Comparison of ENCODE assay signal across 16 cellular contexts in genomic region chr6:9405369-9405768, GRCh38.
DNase-seq lines count a peak whose midpoint lies in the region; ATAC-seq and TF ChIP-seq lines count a peak whose summit lies in the region.
"Had no signal": no experiment of that assay in that cellular context is flagged by ENCODE, and none has a peak within 500 bp of the region (broad histone marks: within the 10 kb centered on the region; RNA-seq: fewer than 3 reads in every experiment).

No MANE protein-coding gene starts in this region.

- TF ChIP-seq CTCF in smooth muscle cell (IDR thresholded peaks at IDR 0.05; ENCODE audit: borderline replicate concordance, insufficient read depth, poor library complexity, severe bottlenecking), result no peak

- no peak overlapping the region for H3K27ac Mint-ChIP-seq in natural killer cell treated with Interleukin-12 subunit alpha and Interleukin-12 subunit beta and Interleukin-15 and Interleukin-18, amount 100 ng/mL, for 72 hours
- H3K27ac Mint-ChIP-seq: stimulated activated naive CD8-positive, alpha-beta T cell treated with anti-CD3 and anti-CD28 coated beads, Interleukin-15, amount 100 ng/mL, for 72 hours had no signal

- no peak overlapping the region for H3K4me3 ChIP-seq in smooth muscle cell
- H3K4me3 ChIP-seq: body of pancreas had no signal

- H3K27ac ChIP-seq in smooth muscle cell (ENCODE audit: low read depth), result no peak overlapping the region
- H3K27ac ChIP-seq: body of pancreas had no signal

- H3K9ac ChIP-seq in smooth muscle cell (ENCODE audit: low read depth), result peak overlapping the region; percentile 68

- H3K36me3 ChIP-seq in smooth muscle cell (ENCODE audit: low read depth), result no peaks in the 10 kb centered on the region
- H3K36me3 ChIP-seq: WERI-Rb-1 had no signal

- 58% methylated on average over 6 of the region's 6 CpGs for WGBS in smooth muscle cell (ENCODE audit: low lambda C conversion rate)

- H3K4me1 ChIP-seq in smooth muscle cell (ENCODE audit: low read depth), result no peaks in the 10 kb centered on the region

- no peak overlapping the region for H3K4me3 Mint-ChIP-seq in natural killer cell treated with Interleukin-12 subunit alpha and Interleukin-12 subunit beta and Interleukin-15 and Interleukin-18, amount 100 ng/mL, for 72 hours
- H3K4me3 Mint-ChIP-seq: stimulated activated naive CD8-positive, alpha-beta T cell treated with anti-CD3 and anti-CD28 coated beads, Interleukin-15, amount 100 ng/mL, for 72 hours had no signal

- H3K27me3 Mint-ChIP-seq in natural killer cell treated with Interleukin-12 subunit alpha and Interleukin-12 subunit beta and Interleukin-15 and Interleukin-18, amount 100 ng/mL, for 72 hours, result no peaks in the 10 kb centered on the region
- H3K27me3 Mint-ChIP-seq: stimulated activated naive CD8-positive, alpha-beta T cell treated with anti-CD3 and anti-CD28 coated beads, Interleukin-15, amount 100 ng/mL, for 72 hours had no signal

- no peak overlapping the region for H3K4me2 ChIP-seq in smooth muscle cell

- H3K36me3 Mint-ChIP-seq in natural killer cell treated with Interleukin-12 subunit alpha and Interleukin-12 subunit beta and Interleukin-15 and Interleukin-18, amount 100 ng/mL, for 72 hours, result no peaks in the 10 kb centered on the region

- DNase-seq in DMS79 treated with DMSO at 0.1 percent for 48 hours (lab: John Stamatoyannopoulos, UW), result peak; percentile 10
- DNase-seq in DMS79 (lab: John Stamatoyannopoulos, UW), result no peak
- DNase-seq in RKO (ENCODE audit: low spot score), result peak; percentile 59
- DNase-seq in smooth muscle cell (lab: John Stamatoyannopoulos, UW; ENCODE audit: unreplicated experiment), result no peak
- no peak for DNase-seq in stimulated activated CD4-positive, alpha-beta T cell treated with anti-CD3 and anti-CD28 coated beads, Interleukin-4, amount 100 ng/mL, for 1 hour
- DNase-seq in natural killer cell treated with Interleukin-12 subunit alpha and Interleukin-12 subunit beta and Interleukin-15 and Interleukin-18, amount 100 ng/mL, for 72 hours (ENCODE audit: low spot score), result no peak
- DNase-seq: 8988T; activated T-cell treated with anti-CD3 and anti-CD28 coated beads, Interleukin-2, amount 50 U/mL, for 1 hour; body of pancreas; KG1; NCI-H2171; stimulated activated naive CD8-positive, alpha-beta T cell treated with anti-CD3 and anti-CD28 coated beads, Interleukin-15, amount 100 ng/mL, for 72 hours; WERI-Rb-1 had no signal

- no peaks in the 10 kb centered on the region for H3K79me2 ChIP-seq in smooth muscle cell (ENCODE audit: low read depth)

- ATAC-seq in esophagus mucosa (peak; percentile 98), GM21390 (IDR thresholded peaks at IDR 0.05; ENCODE audit: unreplicated experiment) (no peak)
- no peak for ATAC-seq in natural killer cell treated with Interleukin-12 subunit alpha and Interleukin-12 subunit beta and Interleukin-15 and Interleukin-18, amount 100 ng/mL, for 72 hours
- ATAC-seq: body of pancreas; Right ventricle myocardium inferior; stimulated activated naive CD8-positive, alpha-beta T cell treated with anti-CD3 and anti-CD28 coated beads, Interleukin-15, amount 100 ng/mL, for 72 hours had no signal

- H3K9me3 Mint-ChIP-seq in natural killer cell treated with Interleukin-12 subunit alpha and Interleukin-12 subunit beta and Interleukin-15 and Interleukin-18, amount 100 ng/mL, for 72 hours, result peaks cover 10% of the 10 kb centered on the region

- H3F3A ChIP-seq in smooth muscle cell (ENCODE audit: low read depth), result no peaks in the 10 kb centered on the region

- no peaks in the 10 kb centered on the region for H3K27me3 ChIP-seq in smooth muscle cell (ENCODE audit: low read depth)
- H3K27me3 ChIP-seq: body of pancreas had no signal

- H3K4me1 Mint-ChIP-seq in natural killer cell treated with Interleukin-12 subunit alpha and Interleukin-12 subunit beta and Interleukin-15 and Interleukin-18, amount 100 ng/mL, for 72 hours (ENCODE audit: low read depth in 2 of 2), result no peaks in the 10 kb centered on the region
- H3K4me1 Mint-ChIP-seq: stimulated activated naive CD8-positive, alpha-beta T cell treated with anti-CD3 and anti-CD28 coated beads, Interleukin-15, amount 100 ng/mL, for 72 hours had no signal

- H2AFZ ChIP-seq in smooth muscle cell (ENCODE audit: low read depth), result no peak overlapping the region

- H4K20me1 ChIP-seq in smooth muscle cell (ENCODE audit: low read depth), result no peaks in the 10 kb centered on the region

- no peaks in the 10 kb centered on the region for H3K9me3 ChIP-seq in smooth muscle cell (replicated peaks; ENCODE audit: low read depth)
- H3K9me3 ChIP-seq: body of pancreas had no signal

Comparison
In these comparisons a context has a peak if more than half of its experiments do, and no peak if none do; other contexts are left out.
1. DNase-seq: peak in DMS79 treated with DMSO at 0.1 percent for 48 hours (single experiment) and RKO (single experiment); none in DMS79 (single experiment), smooth muscle cell (single experiment), stimulated activated CD4-positive, alpha-beta T cell treated with anti-CD3 and anti-CD28 coated beads, Interleukin-4, amount 100 ng/mL, for 1 hour (single experiment) and natural killer cell treated with Interleukin-12 subunit alpha and Interleukin-12 subunit beta and Interleukin-15 and Interleukin-18, amount 100 ng/mL, for 72 hours (single experiment).